ENCODE assay signal across 24 cellular contexts in genomic region chr6:91213229-91213901, GRCh38.
A peak's percentile ranks its signal among the peaks of the same experiment; 100 is the strongest.
DNase-seq lines count a peak whose midpoint lies in the region; ATAC-seq and TF ChIP-seq lines count a peak whose summit lies in the region.
"Had no signal": no experiment of that assay in that cellular context is flagged by ENCODE, and none has a peak within 500 bp of the region (broad histone marks: within the 10 kb centered on the region; RNA-seq: fewer than 3 reads in every experiment).

No MANE protein-coding gene starts in this region.

- H3K27me3 Mint-ChIP-seq in MCF 10A (ENCODE audit: insufficient read depth, unreplicated experiment) (no peaks in the 10 kb centered on the region), neural crest cell (ENCODE audit: low read depth) (no peaks in the 10 kb centered on the region)
- H3K27me3 Mint-ChIP-seq: CD4-positive, alpha-beta T cell had no signal

- CTCF ChIA-PET in MCF 10A (lab: Yijun Ruan, JAX): no interaction called here
- CTCF ChIA-PET in mammary epithelial cell (lab: Charles Lee; ENCODE audit: low non-redundant PET): no interaction called here

- H3K79me2 ChIP-seq in mammary epithelial cell (ENCODE audit: insufficient read depth, low read length): no peaks in the 10 kb centered on the region

- ATAC-seq in psoas muscle (no peak), HG03520 (IDR thresholded peaks at IDR 0.05; ENCODE audit: unreplicated experiment) (no peak)

- H3K27me3 ChIP-seq in mammary epithelial cell (ENCODE audit: insufficient read depth, low read length) (no peaks in the 10 kb centered on the region), psoas muscle (ENCODE audit: insufficient read depth in 3 of 3, low read length in 2 of 3) (no peaks in the 10 kb centered on the region)
- H3K27me3 ChIP-seq: BLaER1 treated with 17β-estradiol and CSF1 and Interleukin-3, amounts not matched to agents 10 nM and 100 nM; Peyer's patch had no signal

- DNase-seq in MCF 10A (ENCODE audit: unreplicated experiment) (peak; percentile 4), mammary epithelial cell (no peak), NOMO-1 treated with DMSO at 0.1 percent for 48 hours (lab: John Stamatoyannopoulos, UW; ENCODE audit: unreplicated experiment) (peak; percentile 77), neural crest cell (ENCODE audit: low read depth, low spot score) (no peak), psoas muscle (no peak), NCI-H146 treated with DMSO at 0.1 percent for 48 hours (lab: John Stamatoyannopoulos, UW; ENCODE audit: unreplicated experiment) (no peak)
- DNase-seq in activated CD4-positive, alpha-beta T cell treated with anti-CD3 and anti-CD28 coated beads for 1 hour: no peak
- DNase-seq: AML-193; CD4-positive, alpha-beta T cell; HCEC 1CT; NCI-H1105 treated with DMSO at 0.1 percent for 48 hours; NCI-H146; NCI-H2029; NCI-H2171 treated with DMSO at 0.1 percent for 48 hours; NCI-H345; NCI-H510A treated with DMSO at 0.1 percent for 48 hours; NCI-H774; NK-92 treated with Interleukin-12 subunit alpha and Interleukin-12 subunit beta, amount 100 ng/mL, for 24 hours; OCI-M1; SK-N-SH had no signal

- no peak for TF ChIP-seq CTCF in MCF 10A (IDR thresholded peaks at IDR 0.05; ENCODE audit: unreplicated experiment)
- TF ChIP-seq CTCF in mammary epithelial cell (conservative IDR thresholded peaks at IDR 0.05 in 1 of 2, IDR thresholded peaks at IDR 0.05 in 1 of 2; ENCODE audit: extremely low read depth in 1 of 2, insufficient read depth in 1 of 2, low read depth in 1 of 2, low read length in 2 of 2): no peak
- TF ChIP-seq CTCF in neural crest cell (conservative IDR thresholded peaks at IDR 0.05): no peak
- no peak for TF ChIP-seq CTCF in psoas muscle (IDR thresholded peaks at IDR 0.05)

- H2AFZ ChIP-seq in mammary epithelial cell (ENCODE audit: low read depth, low read length): no peak overlapping the region

- no peak overlapping the region for H3K27ac Mint-ChIP-seq in MCF 10A (ENCODE audit: low read depth, unreplicated experiment)
- H3K27ac Mint-ChIP-seq in neural crest cell (ENCODE audit: unreplicated experiment): peak overlapping the region; percentile 79
- H3K27ac Mint-ChIP-seq: CD4-positive, alpha-beta T cell had no signal

- H3K4me3 ChIP-seq in mammary epithelial cell (replicated peaks in 1 of 3; ENCODE audit: insufficient read depth in 1 of 3, low read depth in 2 of 3, low read length in 3 of 3) (no peak overlapping the region), psoas muscle (no peak overlapping the region)
- H3K4me3 ChIP-seq: BLaER1 treated with 17β-estradiol and CSF1 and Interleukin-3, amounts not matched to agents 10 nM and 100 nM; Peyer's patch had no signal

- no TSS peak for BruUV-seq in MCF 10A (replicated peaks; lab: Mats Ljungman, UMichigan)
- no TSS peak for BruUV-seq in mammary epithelial cell (replicated peaks; lab: Mats Ljungman, UMichigan)

- 65% methylated on average over 4 of the region's 5 CpGs for WGBS in mammary epithelial cell (ENCODE audit: low coverage, missing lambda C conversion rate)
- WGBS in psoas muscle, 3 donors: 74 to 82% (median 78%) methylated on average over 5 of the region's 5 CpGs

- H3K36me3 Mint-ChIP-seq in MCF 10A (ENCODE audit: insufficient read depth, unreplicated experiment) (no peaks in the 10 kb centered on the region), neural crest cell (ENCODE audit: low read depth) (peaks cover 19% of the 10 kb centered on the region)

- H3K4me2 ChIP-seq in mammary epithelial cell (ENCODE audit: insufficient read depth, low read depth, low read length): no peak overlapping the region
- H3K4me2 ChIP-seq: BLaER1 treated with 17β-estradiol and CSF1 and Interleukin-3, amounts not matched to agents 10 nM and 100 nM; SK-N-SH had no signal

- in situ Hi-C loops in mammary epithelial cell (cut with MboI; ENCODE audit: low sequenced_read_pairs in 2 of 2): no loop called here

- H3K9me3 Mint-ChIP-seq in MCF 10A (ENCODE audit: unreplicated experiment): peaks cover 8% of the 10 kb centered on the region
- H3K9me3 Mint-ChIP-seq in neural crest cell: peaks cover 14% of the 10 kb centered on the region

- no peak overlapping the region for H3K9ac ChIP-seq in mammary epithelial cell (ENCODE audit: insufficient read depth, low read length)
- H3K9ac ChIP-seq: BLaER1 treated with 17β-estradiol and CSF1 and Interleukin-3, amounts not matched to agents 10 nM and 100 nM; SK-N-SH had no signal

- H3K36me3 ChIP-seq in mammary epithelial cell (ENCODE audit: insufficient read depth, low read length) (no peaks in the 10 kb centered on the region), psoas muscle (ENCODE audit: insufficient read depth in 1 of 2, low read depth in 1 of 2) (no peaks in the 10 kb centered on the region)
- H3K36me3 ChIP-seq: BLaER1 treated with 17β-estradiol and CSF1 and Interleukin-3, amounts not matched to agents 10 nM and 100 nM; Peyer's patch had no signal

- H3K4me3 Mint-ChIP-seq in MCF 10A (ENCODE audit: unreplicated experiment) (no peak overlapping the region), neural crest cell (no peak overlapping the region)
- H3K4me3 Mint-ChIP-seq: CD4-positive, alpha-beta T cell had no signal

- H3K4me1 ChIP-seq in mammary epithelial cell (ENCODE audit: insufficient read depth, low read length): no peaks in the 10 kb centered on the region
- no peaks in the 10 kb centered on the region for H3K4me1 ChIP-seq in psoas muscle
- H3K4me1 ChIP-seq: BLaER1 treated with 17β-estradiol and CSF1 and Interleukin-3, amounts not matched to agents 10 nM and 100 nM; Peyer's patch had no signal

- H3K27ac ChIP-seq in mammary epithelial cell (ENCODE audit: insufficient read depth, low read depth, low read length): no peak overlapping the region
- no peak overlapping the region for H3K27ac ChIP-seq in psoas muscle
- H3K27ac ChIP-seq: BLaER1 treated with 17β-estradiol and CSF1 and Interleukin-3, amounts not matched to agents 10 nM and 100 nM; HL-60; Peyer's patch had no signal

- intact Hi-C loops in MCF 10A (cut with micrococcal nuclease): no loop called here
- intact Hi-C loops in mammary epithelial cell (cut with micrococcal nuclease): no loop called here
- intact Hi-C loops in psoas muscle (cut with DNase I): no loop called here

- H4K20me1 ChIP-seq in mammary epithelial cell (ENCODE audit: insufficient read depth, low read length): no peaks in the 10 kb centered on the region
- H4K20me1 ChIP-seq: BLaER1 treated with 17β-estradiol and CSF1 and Interleukin-3, amounts not matched to agents 10 nM and 100 nM had no signal

- dilution Hi-C loops in mammary epithelial cell (cut with HindIII; ENCODE audit: low sequenced_read_pairs): no loop called here

- H3K4me1 Mint-ChIP-seq in MCF 10A (ENCODE audit: insufficient read depth, unreplicated experiment) (no peaks in the 10 kb centered on the region), neural crest cell (no peaks in the 10 kb centered on the region)

- POLR2A ChIA-PET in MCF 10A (lab: Yijun Ruan, JAX): no interaction called here

- H3K9me3 ChIP-seq in mammary epithelial cell (replicated peaks; ENCODE audit: insufficient read depth, low read length) (no peaks in the 10 kb centered on the region), psoas muscle (no peaks in the 10 kb centered on the region)
- H3K9me3 ChIP-seq: BLaER1 treated with 17β-estradiol and CSF1 and Interleukin-3, amounts not matched to agents 10 nM and 100 nM; Peyer's patch; SK-N-SH had no signal

Comparison
In these comparisons a context has a peak if more than half of its experiments do, and no peak if none do; other contexts are left out.
1. DNase-seq: peak in MCF 10A (single experiment) and NOMO-1 treated with DMSO at 0.1 percent for 48 hours (single experiment); none in mammary epithelial cell (single experiment), neural crest cell (single experiment), psoas muscle (0 of 2), NCI-H146 treated with DMSO at 0.1 percent for 48 hours (single experiment) and activated CD4-positive, alpha-beta T cell treated with anti-CD3 and anti-CD28 coated beads for 1 hour (single experiment).